Comparison of ENCODE assay signal across 9 cellular contexts in genomic region chr1:6259491-6260362, GRCh38. TPM values are rescaled to one million over a fixed set of nuclear protein-coding genes. Genes with fewer than 3 reads are reported as not detected.
DNase-seq lines count a peak whose midpoint lies in the region; ATAC-seq, FAIRE-seq and TF ChIP-seq lines count a peak whose summit lies in the region.
"Had no signal": no experiment of that assay in that cellular context is flagged by ENCODE, and none has a peak within 500 bp of the region (broad histone marks: within the 10 kb centered on the region; RNA-seq: fewer than 3 reads in every experiment).

No MANE protein-coding gene starts in this region.

- no peak for TF ChIP-seq POLR2A in thyroid gland (IDR thresholded peaks at IDR 0.05)

- in situ Hi-C loops in SK-MEL-5 (cut with HindIII; ENCODE audit: low pct_unique_long_range_greater_than_20kb, low sequenced_read_pairs) = no loop called here

- no peak overlapping the region for H3K9ac ChIP-seq in parathyroid adenoma

- DNase-seq in HT-29 (ENCODE audit: low spot score) (peak; percentile 79), SK-MEL-5 (ENCODE audit: low read depth, low spot score) (peak; percentile 66), activated gamma-delta T cell treated with Interleukin-2 at 50 U/mL for 16 hours (peak; percentile 72), frontal cortex (ENCODE audit: low spot score in 2 of 2) (peak; percentile 86 to 93), thyroid gland (peak; percentile 46 to 65)

- H3K27ac ChIP-seq in parathyroid adenoma (no peak overlapping the region), thyroid gland (peak overlapping the region in 1 of 3 donors; percentile 24)
- H3K27ac ChIP-seq: neutrophil had no signal

- H2AFZ ChIP-seq in parathyroid adenoma = peak overlapping the region; percentile 50

- no peaks in the 10 kb centered on the region for H3K79me2 ChIP-seq in parathyroid adenoma

- H3K9me3 ChIP-seq in parathyroid adenoma (ENCODE audit: control insufficient read depth, low read length) (no peaks in the 10 kb centered on the region), thyroid gland (no peaks in the 10 kb centered on the region)
- H3K9me3 ChIP-seq: neutrophil had no signal

- ATAC-seq in HG02970 (IDR thresholded peaks at IDR 0.05; ENCODE audit: low FRiP score, unreplicated experiment) = no peak

- H3K27me3 ChIP-seq in parathyroid adenoma (ENCODE audit: control insufficient read depth, insufficient read depth, low read length) = no peaks in the 10 kb centered on the region
- H3K27me3 ChIP-seq in thyroid gland = peaks cover 7% of the 10 kb centered on the region

- H3K4me3 ChIP-seq in GM12875 (ENCODE audit: low read depth, low read length) = peak overlapping the region; percentile 27
- H3K4me3 ChIP-seq in parathyroid adenoma (ENCODE audit: low read depth, low read length) = no peak overlapping the region
- peak overlapping the region in 1 of 3 donors; percentile 31 for H3K4me3 ChIP-seq in thyroid gland (replicated peaks in 1 of 3)

- intact Hi-C loops in thyroid gland (cut with DNase I) = no loop called here

- H3K36me3 ChIP-seq in parathyroid adenoma (ENCODE audit: control insufficient read depth, insufficient read depth, low read length) = no peaks in the 10 kb centered on the region
- no peaks in the 10 kb centered on the region for H3K36me3 ChIP-seq in thyroid gland
- H3K36me3 ChIP-seq: neutrophil had no signal

- 12 to 19% methylated on average over 10 to 20 of the region's 46 CpGs for WGBS in thyroid gland, 2 donors

- peaks cover 2% of the 10 kb centered on the region for H3K4me1 ChIP-seq in parathyroid adenoma
- peaks cover 7 to 25% of the 10 kb centered on the region in 2 donors for H3K4me1 ChIP-seq in thyroid gland

- peak overlapping the region; percentile 61 for H3K4me2 ChIP-seq in parathyroid adenoma (ENCODE audit: low read length)

- TF ChIP-seq CTCF in GM12875 (IDR thresholded peaks at IDR 0.05; ENCODE audit: borderline replicate concordance, insufficient read depth, low read depth, low read length) (no peak), parathyroid adenoma (IDR thresholded peaks at IDR 0.05) (no peak), thyroid gland (IDR thresholded peaks at IDR 0.05) (no peak)

- FAIRE-seq in frontal cortex (lab: Jason Lieb, UNC) = no peak

RNA-seq across cellular contexts. Expression of gene GPR153, which starts 1.2 kb away (rescaled TPM):
- 4.1 and 4.8 TPM in 2 replicates for total RNA-seq in HT-29 (2014; rRNA removed; shearing (Covaris generic))
- 3.4 and 4.7 TPM in 2 replicates for total RNA-seq in SK-MEL-5 (2014; rRNA removed; shearing (Covaris generic))
- polyA plus RNA-seq in SK-MEL-5 (2015; cell fraction: cytosol; rRNA removed) = 5.4 and 6.4 TPM in 2 replicates
- polyA plus RNA-seq in SK-MEL-5 (2015; cell fraction: nucleus; rRNA removed) = 8.2 and 8.7 TPM in 2 replicates
- total RNA-seq in frontal cortex (22.0 TPM), thyroid gland (1 to 10 TPM in 3 of 4 donors, under 1 TPM in 1; 0.78 to 3.2 (median 1.5) TPM)

RNA-seq across cellular contexts. Expression of gene HES3, which starts 15.7 kb away (rescaled TPM):
- total RNA-seq in HT-29 (2014; rRNA removed; shearing (Covaris generic)) = not detected in 2 replicates
- not detected in 2 replicates for total RNA-seq in SK-MEL-5 (2014; rRNA removed; shearing (Covaris generic))
- not detected in 2 replicates for polyA plus RNA-seq in SK-MEL-5 (2015; cell fraction: cytosol; rRNA removed)
- polyA plus RNA-seq in SK-MEL-5 (2015; cell fraction: nucleus; rRNA removed) = not detected in 2 replicates
- total RNA-seq in frontal cortex (not detected), thyroid gland (not detected)

RNA-seq across cellular contexts. Expression of gene ICMT, which starts 24.0 kb away (rescaled TPM):
- 95.3 and 95.5 TPM in 2 replicates for total RNA-seq in HT-29 (2014; rRNA removed; shearing (Covaris generic))
- 88.6 and 97.1 TPM in 2 replicates for total RNA-seq in SK-MEL-5 (2014; rRNA removed; shearing (Covaris generic))
- 81.7 and 106 TPM in 2 replicates for polyA plus RNA-seq in SK-MEL-5 (2015; cell fraction: cytosol; rRNA removed)
- 12.6 and 14.8 TPM in 2 replicates for polyA plus RNA-seq in SK-MEL-5 (2015; cell fraction: nucleus; rRNA removed)
- total RNA-seq in frontal cortex = 21.6 TPM
- 10 to 100 TPM; 66.2 to 86.2 (median 78.1) TPM for total RNA-seq in thyroid gland

RNA-seq across cellular contexts. Expression of gene RNF207, which starts 53.8 kb away (rescaled TPM):
- 21.4 and 22.7 TPM in 2 replicates for total RNA-seq in HT-29 (2014; rRNA removed; shearing (Covaris generic))
- total RNA-seq in SK-MEL-5 (2014; rRNA removed; shearing (Covaris generic)) = 1.5 and 2.9 TPM in 2 replicates
- polyA plus RNA-seq in SK-MEL-5 (2015; cell fraction: cytosol; rRNA removed) = 1.2 and 2.0 TPM in 2 replicates
- 22.0 and 121 TPM in 2 replicates for polyA plus RNA-seq in SK-MEL-5 (2015; cell fraction: nucleus; rRNA removed)
- total RNA-seq in frontal cortex (4.5 TPM), thyroid gland (10 to 100 TPM; 32.9 to 63.5 (median 47.0) TPM)
